In genomic region chr3:38992117-38992779, GRCh38 we compare ENCODE assay signal across 1 cellular context.
TF ChIP-seq lines count a peak whose summit lies in the region.

No MANE protein-coding gene starts in this region.

TF ChIP-seq in K562, 482 proteins besides CTCF, POLR2A, EP300 and RAD21 (continued from another document):
- TF ChIP-seq ATF6 (CRISPR knock-in tag; IDR thresholded peaks at IDR 0.05) (no peak), CHD2 (IDR thresholded peaks at IDR 0.05; ENCODE audit: low read depth, low read length) (no peak), ZBTB9 (CRISPR knock-in tag; IDR thresholded peaks at IDR 0.05) (no peak), CEBPG (CRISPR knock-in tag; IDR thresholded peaks at IDR 0.05) (no peak), CEBPG (tag; conservative IDR thresholded peaks at IDR 0.05 in 1 of 2, IDR thresholded peaks at IDR 0.05 in 1 of 2) (peak in 1 of 2 experiments; percentile 51; a peak in 2 of 4 replicates), ZFX (CRISPR knock-in tag; IDR thresholded peaks at IDR 0.05) (no peak), ZC3H8 (IDR thresholded peaks at IDR 0.05) (no peak), BRD4 (IDR thresholded peaks at IDR 0.05) (no peak), NCOA1 (IDR thresholded peaks at IDR 0.05; ENCODE audit: low read depth) (no peak), SNRNP70 (optimal IDR thresholded peaks at IDR 0.05; ENCODE audit: low read depth, low read length) (no peak), FIP1L1 (IDR thresholded peaks at IDR 0.05; ENCODE audit: low read depth, low read length, poor library complexity, severe bottlenecking) (no peak), ZEB2 (IDR thresholded peaks at IDR 0.05) (no peak), ZNF175 (CRISPR knock-in tag; IDR thresholded peaks at IDR 0.05; ENCODE audit: low read depth) (no peak), ZNF445 (CRISPR knock-in tag; IDR thresholded peaks at IDR 0.05; ENCODE audit: low read depth) (no peak), ATF3 (IDR thresholded peaks at IDR 0.05) (peak; percentile 60), ATF3 (CRISPR knock-in tag; conservative IDR thresholded peaks at IDR 0.05) (no peak), TAF9B (IDR thresholded peaks at IDR 0.05; ENCODE audit: partially characterized antibody) (no peak), ZNF717 (CRISPR knock-in tag; IDR thresholded peaks at IDR 0.05) (no peak), FOXA1 (IDR thresholded peaks at IDR 0.05; ENCODE audit: borderline replicate concordance) (no peak), MAX (CRISPR knock-in tag; IDR thresholded peaks at IDR 0.05) (no peak), TAF1 (IDR thresholded peaks at IDR 0.05; ENCODE audit: control insufficient read depth, extremely low read depth, insufficient read depth, low read length, severe bottlenecking) (no peak), ZNF780A (CRISPR knock-in tag; IDR thresholded peaks at IDR 0.05) (no peak), HNRNPLL (IDR thresholded peaks at IDR 0.05; ENCODE audit: low read depth, low read length, poor library complexity, severe bottlenecking) (no peak), JUND (IDR thresholded peaks at IDR 0.05; ENCODE audit: borderline replicate concordance, low read depth, low read length) (peak; percentile 28; the same call in 1 of the 2 replicates), JUND (tag; IDR thresholded peaks at IDR 0.05; ENCODE audit: borderline replicate concordance, low read depth, low read length) (peak; percentile 34; the same call in 1 of the 3 replicates), WHSC1 (IDR thresholded peaks at IDR 0.05; ENCODE audit: low read length) (no peak), FOXA3 (CRISPR knock-in tag; conservative IDR thresholded peaks at IDR 0.05 in 1 of 2, IDR thresholded peaks at IDR 0.05 in 1 of 2) (0 out of 4 replicates have a peak, but pooled peaks of 1 of the 2 experiments have one; percentile 19), FOSL1 (tag; conservative IDR thresholded peaks at IDR 0.05) (peak; percentile 73), KLF16 (IDR thresholded peaks at IDR 0.05) (no peak)
TF ChIP-seq in K562: peak in this region for 6.
